19 cellular contexts compared by ENCODE assay signal in the genomic region with DNA sequence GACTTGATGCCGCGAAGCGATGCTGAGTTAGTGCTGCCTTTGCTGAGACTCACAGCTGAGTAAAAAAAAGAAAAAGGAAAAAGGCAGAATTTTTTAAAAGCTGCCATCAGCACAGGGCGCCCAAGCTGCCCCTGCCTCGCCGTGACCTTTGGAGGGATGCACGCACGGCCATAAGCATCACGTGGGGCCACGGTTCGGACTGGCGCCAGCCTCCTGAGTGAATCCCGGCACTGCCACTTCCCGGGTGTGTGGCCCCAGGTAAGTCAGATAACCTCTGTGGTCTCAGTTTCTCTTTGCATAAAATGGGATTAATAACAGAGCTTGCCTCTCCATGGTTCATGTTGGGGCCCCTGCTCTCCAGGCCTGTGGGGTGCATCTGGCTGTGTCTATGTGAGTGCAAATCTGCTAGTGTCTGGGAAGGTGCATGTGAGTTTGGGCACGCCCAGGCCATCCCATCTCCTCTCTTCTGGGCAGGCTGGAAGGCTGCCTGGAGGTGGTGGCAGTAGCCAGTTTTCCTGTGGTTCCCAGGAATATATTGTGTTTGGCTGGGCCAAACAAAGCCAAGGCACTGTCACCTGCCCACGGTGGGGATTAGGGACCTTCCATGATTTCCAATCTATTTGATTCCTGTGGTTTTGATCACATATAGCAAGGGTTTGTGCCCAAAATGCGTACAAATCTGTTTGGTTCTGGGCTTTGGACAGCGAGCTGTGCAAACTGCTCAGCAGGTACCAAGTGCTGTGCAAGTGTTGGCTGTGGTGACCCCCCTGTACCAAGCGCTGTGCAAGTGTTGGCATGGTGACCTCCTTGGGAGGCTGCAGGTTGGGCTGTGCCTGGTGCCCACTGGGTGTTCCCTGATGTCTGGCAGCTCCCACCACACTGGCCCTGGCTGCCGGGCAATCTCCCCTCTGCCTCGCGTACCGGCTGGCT.
"Had no signal": no experiment of that assay in that cellular context is flagged by ENCODE, and none has a peak within 500 bp of the region (broad histone marks: within the 10 kb centered on the region; RNA-seq: fewer than 3 reads in every experiment).

No MANE protein-coding gene starts in this region.

- H3K36me3 Mint-ChIP-seq: neural progenitor cell had no signal

- H3K9me3 Mint-ChIP-seq: activated CD4-positive, alpha-beta T cell treated with anti-CD3 and anti-CD28 coated beads, Interleukin-2, amount 10 ng/mL, durations not matched to agents 24 days and 14 days; activated CD8-positive, alpha-beta T cell treated with anti-CD3 and anti-CD28 coated beads for 36 hours; activated T-helper 1 cell treated with anti-CD3 and anti-CD28 coated beads, Interleukin-12 subunit alpha, Interleukin-12 subunit beta, Interleukin-2, Interleukin-4 antibody, amounts not matched to agents 30 ng/mL and 10 ng/mL and 1 ng/mL, durations not matched to agents 14 hours and 24 hours and 36 hours; stimulated activated naive CD8-positive, alpha-beta T cell treated with anti-CD3 and anti-CD28 coated beads, Interleukin-15, Interleukin-2, amounts not matched to agents 100 ng/mL and 50 ng/mL, for 24 hours had no signal

- H3K27ac Mint-ChIP-seq: activated CD4-positive, alpha-beta T cell treated with anti-CD3 and anti-CD28 coated beads, Interleukin-2, amount 10 ng/mL, durations not matched to agents 24 days and 14 days; activated CD8-positive, alpha-beta T cell treated with anti-CD3 and anti-CD28 coated beads for 36 hours; activated T-helper 1 cell treated with anti-CD3 and anti-CD28 coated beads, Interleukin-12 subunit alpha, Interleukin-12 subunit beta, Interleukin-2, Interleukin-4 antibody, amounts not matched to agents 30 ng/mL and 10 ng/mL and 1 ng/mL, durations not matched to agents 14 hours and 24 hours and 36 hours; neural progenitor cell; stimulated activated naive CD8-positive, alpha-beta T cell treated with anti-CD3 and anti-CD28 coated beads, Interleukin-15, Interleukin-2, amounts not matched to agents 100 ng/mL and 50 ng/mL, for 24 hours had no signal

- H3K36me3 ChIP-seq: lower lobe of right lung, neural progenitor cell had no signal

- DNase-seq: activated CD4-positive, alpha-beta T cell treated with anti-CD3 and anti-CD28 coated beads, Interleukin-2, amount 10 ng/mL, durations not matched to agents 24 days and 14 days; activated gamma-delta T cell; activated naive CD4-positive, alpha-beta T cell treated with anti-CD3 and anti-CD28 coated beads, Interleukin-2, amount 50 U/mL, for 16 hours; central memory CD4-positive, alpha-beta T cell; dermis blood vessel endothelial cell; effector CD8-positive, alpha-beta T cell; foreskin melanocyte; kidney; lower lobe of right lung; stimulated activated CD4-positive, alpha-beta T cell treated with anti-CD3 and anti-CD28 coated beads, Interleukin-1b, Interleukin-23, amount 100 ng/mL, for 48 hours; trophoblast cell had no signal

- H3K9me3 ChIP-seq: lower lobe of right lung, psoas muscle had no signal

- H3K4me3 Mint-ChIP-seq: activated CD4-positive, alpha-beta T cell treated with anti-CD3 and anti-CD28 coated beads, Interleukin-2, amount 10 ng/mL, durations not matched to agents 24 days and 14 days; activated CD8-positive, alpha-beta T cell treated with anti-CD3 and anti-CD28 coated beads for 36 hours; activated T-helper 1 cell treated with anti-CD3 and anti-CD28 coated beads, Interleukin-12 subunit alpha, Interleukin-12 subunit beta, Interleukin-2, Interleukin-4 antibody, amounts not matched to agents 30 ng/mL and 10 ng/mL and 1 ng/mL, durations not matched to agents 14 hours and 24 hours and 36 hours; neural progenitor cell; stimulated activated naive CD8-positive, alpha-beta T cell treated with anti-CD3 and anti-CD28 coated beads, Interleukin-15, Interleukin-2, amounts not matched to agents 100 ng/mL and 50 ng/mL, for 24 hours had no signal

- H3K27me3 ChIP-seq: neural progenitor cell had no signal

- H3K4me1 ChIP-seq: psoas muscle had no signal

- ATAC-seq: activated CD4-positive, CD25-positive, alpha-beta regulatory T cell treated with anti-CD3 and anti-CD28 coated beads, Interleukin-2, amount 50 U/mL, for 24 hours; lower lobe of right lung; naive thymus-derived CD8-positive, alpha-beta T cell; psoas muscle; right cardiac atrium had no signal

- H3K4me3 ChIP-seq: lower lobe of right lung, neural progenitor cell, psoas muscle had no signal

- H3K27ac ChIP-seq: neural progenitor cell, psoas muscle had no signal
